Comparison of ENCODE assay signal across 13 cellular contexts in genomic region chr4:66574145-66574978, GRCh38.
DNase-seq lines count a peak whose midpoint lies in the region; TF ChIP-seq lines count a peak whose summit lies in the region.
"Had no signal": no experiment of that assay in that cellular context is flagged by ENCODE, and none has a peak within 500 bp of the region (broad histone marks: within the 10 kb centered on the region; RNA-seq: fewer than 3 reads in every experiment).

No MANE protein-coding gene starts in this region.

- TF ChIP-seq CTCF in H9 (conservative IDR thresholded peaks at IDR 0.05) (peak; percentile 32; the same call in 1 of the 3 replicates), SK-N-SH (IDR thresholded peaks at IDR 0.05) (no peak), fibroblast of lung (conservative IDR thresholded peaks at IDR 0.05 in 1 of 2, IDR thresholded peaks at IDR 0.05 in 1 of 2; ENCODE audit: low read depth in 1 of 2, low read length in 2 of 2) (no peak), retinal pigment epithelial cell (conservative IDR thresholded peaks at IDR 0.05; ENCODE audit: low read depth, low read length) (no peak)

- TF ChIP-seq EP300 in SK-N-SH (IDR thresholded peaks at IDR 0.05; ENCODE audit: borderline replicate concordance in 1 of 2, low read depth in 1 of 2, low read length in 1 of 2): no peak; a peak in 1 of 4 replicates

- H3K27me3 ChIP-seq in H9 (ENCODE audit: insufficient read depth, low read length): no peaks in the 10 kb centered on the region
- H3K27me3 ChIP-seq in SK-N-SH (ENCODE audit: insufficient read depth): no peaks in the 10 kb centered on the region
- H3K27me3 ChIP-seq in fibroblast of lung (ENCODE audit: control insufficient read depth, insufficient read depth, low read length): no peaks in the 10 kb centered on the region
- H3K27me3 ChIP-seq: tibial artery had no signal

- H2BK5ac ChIP-seq in H9 (ENCODE audit: insufficient read length, low read length): no peak overlapping the region

- H3F3A ChIP-seq in SK-N-SH (replicated peaks; ENCODE audit: insufficient read depth): peaks cover 8% of the 10 kb centered on the region

- H3K36me3 ChIP-seq in SK-N-SH (replicated peaks in 1 of 2; ENCODE audit: control insufficient read depth in 1 of 2, insufficient read depth in 2 of 2, low read length in 1 of 2) (no peaks in the 10 kb centered on the region), fibroblast of lung (ENCODE audit: control insufficient read depth, insufficient read depth, low read length) (no peaks in the 10 kb centered on the region)
- H3K36me3 ChIP-seq: tibial artery had no signal

- H2AK5ac ChIP-seq in H9 (ENCODE audit: insufficient read length, low read length): no peak overlapping the region

- no peaks in the 10 kb centered on the region for H3K79me1 ChIP-seq in H9 (ENCODE audit: insufficient read depth, low read depth, low read length, poor library complexity, severe bottlenecking)

- H2AFZ ChIP-seq in H9 (ENCODE audit: low read length): no peak overlapping the region
- H2AFZ ChIP-seq in SK-N-SH (ENCODE audit: low read depth): no peak overlapping the region
- H2AFZ ChIP-seq in fibroblast of lung (ENCODE audit: low read length): no peak overlapping the region

- no peaks in the 10 kb centered on the region for H3K9me2 ChIP-seq in SK-N-SH

- H3K9ac ChIP-seq in H9 (ENCODE audit: extremely low read depth, insufficient read length, low read length) (no peak overlapping the region), SK-N-SH (no peak overlapping the region), fibroblast of lung (ENCODE audit: insufficient read depth, low read length) (no peak overlapping the region)

- no peak overlapping the region for H3K4ac ChIP-seq in H9 (ENCODE audit: low read depth, low read length)

- POLR2A ChIA-PET in SK-N-SH (lab: Yijun Ruan, JAX): no interaction called here
- POLR2A ChIA-PET in activated CD4-positive, alpha-beta memory T cell treated with anti-CD3 and anti-CD28 coated beads for 36 hours (lab: Charles Lee): no interaction called here

- H3K36me3 Mint-ChIP-seq in H9 (ENCODE audit: insufficient read depth in 1 of 3, low read depth in 3 of 3): no peaks in the 10 kb centered on the region
- no peaks in the 10 kb centered on the region for H3K36me3 Mint-ChIP-seq in activated CD4-positive, alpha-beta memory T cell treated with anti-CD3 and anti-CD28 coated beads for 36 hours

- no CpG with 5 or more reads among the region's 7 CpGs for WGBS in H9 (ENCODE audit: extremely low coverage, insufficient read length, low lambda C conversion rate)
- 5% methylated on average over 7 of the region's 7 CpGs for WGBS in SK-N-SH (ENCODE audit: low lambda C conversion rate)

- H2BK15ac ChIP-seq in H9 (ENCODE audit: low read depth, low read length): no peak overlapping the region

- H3K23me2 ChIP-seq in H9 (ENCODE audit: insufficient read length, low read depth, low read length, poor library complexity, severe bottlenecking): no peaks in the 10 kb centered on the region

- CTCF ChIA-PET in SK-N-SH (lab: Yijun Ruan, JAX): no interaction called here
- CTCF ChIA-PET in activated CD4-positive, alpha-beta memory T cell treated with anti-CD3 and anti-CD28 coated beads for 36 hours (lab: Charles Lee): no interaction called here

- no peak overlapping the region for H2BK120ac ChIP-seq in H9 (ENCODE audit: low read depth, low read length, poor library complexity, severe bottlenecking)

- no peak overlapping the region for H3K27ac Mint-ChIP-seq in H9
- no peak overlapping the region for H3K27ac Mint-ChIP-seq in activated CD4-positive, alpha-beta memory T cell treated with anti-CD3 and anti-CD28 coated beads for 36 hours

- no peak for TF ChIP-seq RAD21 in SK-N-SH (IDR thresholded peaks at IDR 0.05; ENCODE audit: low read length)

- H4K91ac ChIP-seq in H9 (ENCODE audit: insufficient read length, low read depth, low read length): no peak overlapping the region

- H4K8ac ChIP-seq in H9 (replicated peaks; ENCODE audit: insufficient read length, low read depth, low read length): no peak overlapping the region

- H3K18ac ChIP-seq in H9 (ENCODE audit: insufficient read length, low read depth, low read length): no peak overlapping the region

- H3K4me2 ChIP-seq in H9 (ENCODE audit: insufficient read depth, insufficient read length, low read length) (no peak overlapping the region), SK-N-SH (peak overlapping the region; percentile 54), fibroblast of lung (ENCODE audit: extremely low read depth, insufficient read depth, low read length) (no peak overlapping the region)

- no peak overlapping the region for H2BK12ac ChIP-seq in H9 (ENCODE audit: insufficient read length, low read depth, low read length)

- no peak overlapping the region for H3K56ac ChIP-seq in H9 (ENCODE audit: insufficient read length, low read depth, low read length)

- H3K27me3 Mint-ChIP-seq in H9 (ENCODE audit: low read depth): no peaks in the 10 kb centered on the region
- no peaks in the 10 kb centered on the region for H3K27me3 Mint-ChIP-seq in activated CD4-positive, alpha-beta memory T cell treated with anti-CD3 and anti-CD28 coated beads for 36 hours

- H3K9me3 ChIP-seq in H9 (ENCODE audit: control insufficient read depth, low read depth, low read length): no peaks in the 10 kb centered on the region
- H3K9me3 ChIP-seq in SK-N-SH: no peaks in the 10 kb centered on the region
- H3K9me3 ChIP-seq in fibroblast of lung (ENCODE audit: control insufficient read depth, insufficient read depth, low read depth, low read length): no peaks in the 10 kb centered on the region
- H3K9me3 ChIP-seq: tibial artery had no signal

- H3K27ac ChIP-seq in H9 (ENCODE audit: insufficient read length, low read depth, low read length): no peak overlapping the region
- peak overlapping the region; percentile 22 to 52; a peak in 3 of 4 replicates for H3K27ac ChIP-seq in SK-N-SH (ENCODE audit: low read depth in 2 of 2, low read length in 1 of 2)
- no peak overlapping the region for H3K27ac ChIP-seq in fibroblast of lung (ENCODE audit: insufficient read depth, low read length)
- H3K27ac ChIP-seq: tibial artery had no signal

- H3K23ac ChIP-seq in H9 (ENCODE audit: insufficient read length, low read depth, low read length): no peak overlapping the region

- H3K4me3 ChIP-seq in SK-N-SH (ENCODE audit: low read depth in 2 of 2, low read length in 1 of 2): no peak overlapping the region; a peak in 1 of 4 replicates
- no peak overlapping the region for H3K4me3 ChIP-seq in fibroblast of lung (replicated peaks in 1 of 4; ENCODE audit: control extremely low read depth in 1 of 4, insufficient read depth in 1 of 4, low read depth in 3 of 4, low read length in 4 of 4)
- H3K4me3 ChIP-seq in retinal pigment epithelial cell (ENCODE audit: low read length): peak overlapping the region; percentile 11
- H3K4me3 ChIP-seq: tibial artery had no signal

- no peak overlapping the region for H2BK20ac ChIP-seq in H9 (ENCODE audit: low read depth, low read length, poor library complexity, severe bottlenecking)

- H3K79me2 ChIP-seq in H9 (ENCODE audit: insufficient read depth, low read length) (no peaks in the 10 kb centered on the region), SK-N-SH (ENCODE audit: insufficient read depth) (no peaks in the 10 kb centered on the region), fibroblast of lung (ENCODE audit: control insufficient read depth, insufficient read depth, low read length) (no peaks in the 10 kb centered on the region)

- no peak overlapping the region for H4K5ac ChIP-seq in H9 (ENCODE audit: insufficient read length, low read depth, low read length)

- H4K20me1 ChIP-seq in H9 (ENCODE audit: control insufficient read depth, insufficient read depth, insufficient read length) (no peaks in the 10 kb centered on the region), SK-N-SH (ENCODE audit: insufficient read depth) (no peaks in the 10 kb centered on the region), fibroblast of lung (ENCODE audit: control insufficient read depth, extremely low read depth, insufficient read depth, low read length) (no peaks in the 10 kb centered on the region)

- DNase-seq in H9: peak; percentile 31
- DNase-seq in SK-N-SH: no peak
- peak; percentile 53 to 95 for DNase-seq in fibroblast of lung (ENCODE audit: low read depth in 2 of 2)
- peak; percentile 65 for DNase-seq in retinal pigment epithelial cell (ENCODE audit: low read depth)
- DNase-seq in dedifferentiated amniotic fluid mesenchymal stem cell (ENCODE audit: extremely low spot score): no peak
- DNase-seq in GM19238 (ENCODE audit: insufficient read length, low spot score): no peak
- DNase-seq in activated CD4-positive, alpha-beta memory T cell treated with anti-CD3 and anti-CD28 coated beads for 36 hours: no peak
- DNase-seq in DMS53 (lab: John Stamatoyannopoulos, UW): no peak
- DNase-seq: activated T-cell treated with anti-CD3 and anti-CD28 coated beads, Interleukin-2, amount 50 U/mL, for 1 hour; Kasumi-1; NCI-H2029 treated with DMSO at 0.1 percent for 48 hours; NK-92 treated with Interleukin-12 subunit alpha and Interleukin-12 subunit beta, amount 100 ng/mL, for 24 hours; tibial artery had no signal

- H3K4me1 ChIP-seq in H9 (ENCODE audit: insufficient read depth, low read length) (no peaks in the 10 kb centered on the region), SK-N-SH (ENCODE audit: control insufficient read depth in 1 of 2, insufficient read depth in 2 of 2, low read depth in 1 of 2, low read length in 1 of 2) (peaks cover 3 to 7% of the 10 kb centered on the region in 2 experiments; a peak in 2 of 4 replicates), fibroblast of lung (ENCODE audit: control insufficient read depth, extremely low read depth, insufficient read depth, low read length) (no peaks in the 10 kb centered on the region)

- H3T11ph ChIP-seq in H9 (ENCODE audit: low read length): no peak overlapping the region

- no peaks in the 10 kb centered on the region for H3K9me3 Mint-ChIP-seq in H9
- H3K9me3 Mint-ChIP-seq in activated CD4-positive, alpha-beta memory T cell treated with anti-CD3 and anti-CD28 coated beads for 36 hours: no peaks in the 10 kb centered on the region

- H3K4me3 Mint-ChIP-seq in H9: no peak overlapping the region
- no peak overlapping the region for H3K4me3 Mint-ChIP-seq in activated CD4-positive, alpha-beta memory T cell treated with anti-CD3 and anti-CD28 coated beads for 36 hours

- no peak overlapping the region for H3K14ac ChIP-seq in H9 (ENCODE audit: insufficient read depth, low read length)

- intact Hi-C loops in activated CD4-positive, alpha-beta memory T cell treated with anti-CD3 and anti-CD28 coated beads for 36 hours (cut with micrococcal nuclease): no loop called here

- no peaks in the 10 kb centered on the region for H3K4me1 Mint-ChIP-seq in H9
- no peaks in the 10 kb centered on the region for H3K4me1 Mint-ChIP-seq in activated CD4-positive, alpha-beta memory T cell treated with anti-CD3 and anti-CD28 coated beads for 36 hours (ENCODE audit: low read depth)

Comparison
In these comparisons a context has a peak if more than half of its experiments do, and no peak if none do; other contexts are left out.
1. DNase-seq: peak in H9 (single experiment), fibroblast of lung (2 of 2) and retinal pigment epithelial cell (single experiment); none in SK-N-SH (single experiment), dedifferentiated amniotic fluid mesenchymal stem cell (single experiment), GM19238 (single experiment), activated CD4-positive, alpha-beta memory T cell treated with anti-CD3 and anti-CD28 coated beads for 36 hours (single experiment) and DMS53 (single experiment).
2. H3K27ac ChIP-seq: peak in SK-N-SH (2 of 2); none in H9 (single experiment) and fibroblast of lung (single experiment).